1 cellular context compared by ENCODE assay signal in the genomic region with DNA sequence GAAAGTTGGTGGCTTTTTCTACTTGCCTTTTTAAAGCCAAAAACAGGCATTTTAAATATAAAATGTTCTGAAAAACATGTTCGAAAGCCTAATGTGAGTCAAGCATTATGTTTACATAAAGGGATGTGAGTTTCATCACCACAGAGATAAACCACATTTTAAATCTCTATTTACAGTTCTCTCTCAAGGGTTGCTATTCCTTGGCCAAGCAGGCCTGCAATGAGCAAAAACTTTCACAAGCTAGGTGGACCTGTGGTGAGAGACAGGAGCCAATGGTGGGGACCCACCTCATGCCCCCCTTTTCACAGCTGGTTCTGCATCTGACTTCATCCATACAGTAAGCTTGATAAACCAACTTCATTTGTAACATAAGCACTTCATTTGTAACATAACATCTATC.
TF ChIP-seq lines count a peak whose summit lies in the region.

No MANE protein-coding gene starts in this region.

TF ChIP-seq in HepG2, 621 proteins besides CTCF, POLR2A, EP300 and RAD21 (continued from another document):
- TF ChIP-seq, protein P1, sequence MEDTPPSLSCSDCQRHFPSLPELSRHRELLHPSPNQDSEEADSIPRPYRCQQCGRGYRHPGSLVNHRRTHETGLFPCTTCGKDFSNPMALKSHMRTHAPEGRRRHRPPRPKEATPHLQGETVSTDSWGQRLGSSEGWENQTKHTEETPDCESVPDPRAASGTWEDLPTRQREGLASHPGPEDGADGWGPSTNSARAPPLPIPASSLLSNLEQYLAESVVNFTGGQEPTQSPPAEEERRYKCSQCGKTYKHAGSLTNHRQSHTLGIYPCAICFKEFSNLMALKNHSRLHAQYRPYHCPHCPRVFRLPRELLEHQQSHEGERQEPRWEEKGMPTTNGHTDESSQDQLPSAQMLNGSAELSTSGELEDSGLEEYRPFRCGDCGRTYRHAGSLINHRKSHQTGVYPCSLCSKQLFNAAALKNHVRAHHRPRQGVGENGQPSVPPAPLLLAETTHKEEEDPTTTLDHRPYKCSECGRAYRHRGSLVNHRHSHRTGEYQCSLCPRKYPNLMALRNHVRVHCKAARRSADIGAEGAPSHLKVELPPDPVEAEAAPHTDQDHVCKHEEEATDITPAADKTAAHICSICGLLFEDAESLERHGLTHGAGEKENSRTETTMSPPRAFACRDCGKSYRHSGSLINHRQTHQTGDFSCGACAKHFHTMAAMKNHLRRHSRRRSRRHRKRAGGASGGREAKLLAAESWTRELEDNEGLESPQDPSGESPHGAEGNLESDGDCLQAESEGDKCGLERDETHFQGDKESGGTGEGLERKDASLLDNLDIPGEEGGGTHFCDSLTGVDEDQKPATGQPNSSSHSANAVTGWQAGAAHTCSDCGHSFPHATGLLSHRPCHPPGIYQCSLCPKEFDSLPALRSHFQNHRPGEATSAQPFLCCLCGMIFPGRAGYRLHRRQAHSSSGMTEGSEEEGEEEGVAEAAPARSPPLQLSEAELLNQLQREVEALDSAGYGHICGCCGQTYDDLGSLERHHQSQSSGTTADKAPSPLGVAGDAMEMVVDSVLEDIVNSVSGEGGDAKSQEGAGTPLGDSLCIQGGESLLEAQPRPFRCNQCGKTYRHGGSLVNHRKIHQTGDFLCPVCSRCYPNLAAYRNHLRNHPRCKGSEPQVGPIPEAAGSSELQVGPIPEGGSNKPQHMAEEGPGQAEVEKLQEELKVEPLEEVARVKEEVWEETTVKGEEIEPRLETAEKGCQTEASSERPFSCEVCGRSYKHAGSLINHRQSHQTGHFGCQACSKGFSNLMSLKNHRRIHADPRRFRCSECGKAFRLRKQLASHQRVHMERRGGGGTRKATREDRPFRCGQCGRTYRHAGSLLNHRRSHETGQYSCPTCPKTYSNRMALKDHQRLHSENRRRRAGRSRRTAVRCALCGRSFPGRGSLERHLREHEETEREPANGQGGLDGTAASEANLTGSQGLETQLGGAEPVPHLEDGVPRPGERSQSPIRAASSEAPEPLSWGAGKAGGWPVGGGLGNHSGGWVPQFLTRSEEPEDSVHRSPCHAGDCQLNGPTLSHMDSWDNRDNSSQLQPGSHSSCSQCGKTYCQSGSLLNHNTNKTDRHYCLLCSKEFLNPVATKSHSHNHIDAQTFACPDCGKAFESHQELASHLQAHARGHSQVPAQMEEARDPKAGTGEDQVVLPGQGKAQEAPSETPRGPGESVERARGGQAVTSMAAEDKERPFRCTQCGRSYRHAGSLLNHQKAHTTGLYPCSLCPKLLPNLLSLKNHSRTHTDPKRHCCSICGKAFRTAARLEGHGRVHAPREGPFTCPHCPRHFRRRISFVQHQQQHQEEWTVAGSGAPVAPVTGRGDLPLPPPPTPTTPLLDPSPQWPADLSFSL (CRISPR knock-in tag; IDR thresholded peaks at IDR 0.05) = no peak
- TF ChIP-seq, protein P2, sequence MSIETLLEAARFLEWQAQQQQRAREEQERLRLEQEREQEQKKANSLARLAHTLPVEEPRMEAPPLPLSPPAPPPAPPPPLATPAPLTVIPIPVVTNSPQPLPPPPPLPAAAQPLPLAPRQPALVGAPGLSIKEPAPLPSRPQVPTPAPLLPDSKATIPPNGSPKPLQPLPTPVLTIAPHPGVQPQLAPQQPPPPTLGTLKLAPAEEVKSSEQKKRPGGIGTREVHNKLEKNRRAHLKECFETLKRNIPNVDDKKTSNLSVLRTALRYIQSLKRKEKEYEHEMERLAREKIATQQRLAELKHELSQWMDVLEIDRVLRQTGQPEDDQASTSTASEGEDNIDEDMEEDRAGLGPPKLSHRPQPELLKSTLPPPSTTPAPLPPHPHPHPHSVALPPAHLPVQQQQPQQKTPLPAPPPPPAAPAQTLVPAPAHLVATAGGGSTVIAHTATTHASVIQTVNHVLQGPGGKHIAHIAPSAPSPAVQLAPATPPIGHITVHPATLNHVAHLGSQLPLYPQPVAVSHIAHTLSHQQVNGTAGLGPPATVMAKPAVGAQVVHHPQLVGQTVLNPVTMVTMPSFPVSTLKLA (IDR thresholded peaks at IDR 0.05) = no peak
- TF ChIP-seq TAF15 (IDR thresholded peaks at IDR 0.05; ENCODE audit: low read depth, low read length, poor library complexity, severe bottlenecking) (no peak), MED1 (CRISPR knock-in tag; IDR thresholded peaks at IDR 0.05) (no peak), NBN (conservative IDR thresholded peaks at IDR 0.05) (no peak)
TF ChIP-seq in HepG2: peak in this region for 0.
